ENCODE assay signal across 20 cellular contexts in genomic region chr9:88766778-88767503, GRCh38.
DNase-seq lines count a peak whose midpoint lies in the region; ATAC-seq, FAIRE-seq and TF ChIP-seq lines count a peak whose summit lies in the region.
"Had no signal": no experiment of that assay in that cellular context is flagged by ENCODE, and none has a peak within 500 bp of the region (broad histone marks: within the 10 kb centered on the region; RNA-seq: fewer than 3 reads in every experiment).

No MANE protein-coding gene starts in this region.

- no peak overlapping the region for H3K18ac ChIP-seq in trophoblast cell (ENCODE audit: low read length)

- H2AK5ac ChIP-seq in trophoblast cell (ENCODE audit: low read length), result no peak overlapping the region

- H3K9ac ChIP-seq in astrocyte (ENCODE audit: low read length), result peak overlapping the region; percentile 33
- no peak overlapping the region for H3K9ac ChIP-seq in trophoblast cell (ENCODE audit: low read length)

- ATAC-seq in A549 (peak in 1 of 2 experiments; percentile 70; a peak in 3 of 6 replicates), GM19023 (IDR thresholded peaks at IDR 0.05; ENCODE audit: unreplicated experiment) (no peak), WTC11 (no peak)
- ATAC-seq: Panc1; stimulated activated naive B cell treated with anti-CD40 and anti-IgM and Interleukin-4, amounts not matched to agents 10 μg/mL and 1 μg/mL and 100 μg/mL, for 72 hours; T-helper 17 cell had no signal

- H4K20me1 ChIP-seq in astrocyte (ENCODE audit: insufficient read depth, low read length), result no peaks in the 10 kb centered on the region

- peak overlapping the region; percentile 56 to 64 for H3K27ac ChIP-seq in A549
- H3K27ac ChIP-seq in astrocyte (ENCODE audit: low read depth, low read length), result peak overlapping the region; percentile 76
- H3K27ac ChIP-seq in trophoblast cell (ENCODE audit: low read depth, low read length), result no peak overlapping the region
- H3K27ac ChIP-seq: esophagus squamous epithelium, HL-60, uterus had no signal

- H3K4me3 ChIP-seq in A549 (no peak overlapping the region), astrocyte (ENCODE audit: insufficient read depth, low read depth, low read length) (no peak overlapping the region), fibroblast of villous mesenchyme (ENCODE audit: low read depth, low read length) (no peak overlapping the region), trophoblast cell (ENCODE audit: low read depth, low read length) (no peak overlapping the region)
- H3K4me3 ChIP-seq: esophagus squamous epithelium, uterus had no signal

- no peak for TF ChIP-seq POLR2A in A549 (IDR thresholded peaks at IDR 0.05; ENCODE audit: low read length)

- H3K4me3 Mint-ChIP-seq in HFFc6 (peak overlapping the region; percentile 75), astrocyte (ENCODE audit: unreplicated experiment) (no peak overlapping the region), WTC11 (no peak overlapping the region)
- H3K4me3 Mint-ChIP-seq: activated naive CD8-positive, alpha-beta T cell; stimulated activated naive B cell treated with anti-CD40 and anti-IgM and Interleukin-4, amounts not matched to agents 10 μg/mL and 1 μg/mL and 100 μg/mL, for 72 hours; T-helper 17 cell had no signal

- no peak overlapping the region for H2BK120ac ChIP-seq in trophoblast cell (ENCODE audit: insufficient read depth, low read length, poor library complexity)

- H3K4me2 ChIP-seq in A549 (peak overlapping the region; percentile 52), astrocyte (ENCODE audit: low read length) (peak overlapping the region; percentile 53), trophoblast cell (ENCODE audit: low read length) (no peak overlapping the region)

- no peak for TF ChIP-seq RAD21 in A549 (conservative IDR thresholded peaks at IDR 0.05 in 1 of 2, IDR thresholded peaks at IDR 0.05 in 1 of 2)

- DNase-seq in A549 (ENCODE audit: low read depth in 1 of 2, low spot score in 1 of 2) (peak in 1 of 2 experiments; percentile 38), HFFc6 (peak; percentile 55), astrocyte (ENCODE audit: low read depth) (peak; percentile 88), fibroblast of villous mesenchyme (ENCODE audit: low read depth) (peak; percentile 85), trophoblast cell (no peak), DMS53 (lab: John Stamatoyannopoulos, UW) (no peak), WTC11 (ENCODE audit: low spot score) (no peak)
- DNase-seq: activated CD4-positive, CD25-positive, alpha-beta regulatory T cell treated with anti-CD3 and anti-CD28 coated beads, Interleukin-2, amount 50 U/mL, for 72 hours; activated T-cell treated with anti-CD3 and anti-CD28 coated beads for 4 hours; COR-L47; esophagus squamous epithelium; NCI-H1694 treated with DMSO at 0.1 percent for 48 hours; NCI-H510A treated with DMSO at 0.1 percent for 48 hours; stimulated activated naive B cell treated with anti-CD40 and anti-IgM and Interleukin-4, amounts not matched to agents 10 μg/mL and 1 μg/mL and 100 μg/mL, for 72 hours; T-helper 17 cell; uterus had no signal

- no peaks in the 10 kb centered on the region for H3K27me3 ChIP-seq in astrocyte (ENCODE audit: insufficient read depth, low read length)
- H3K27me3 ChIP-seq in trophoblast cell (ENCODE audit: insufficient read depth, low read length), result no peaks in the 10 kb centered on the region
- H3K27me3 ChIP-seq: esophagus squamous epithelium, uterus had no signal

- H3K79me2 ChIP-seq in astrocyte (ENCODE audit: insufficient read depth, low read length) (no peaks in the 10 kb centered on the region), trophoblast cell (ENCODE audit: control insufficient read depth, insufficient read depth, low read length, poor library complexity) (no peaks in the 10 kb centered on the region)

- no peak overlapping the region for H2BK5ac ChIP-seq in trophoblast cell (ENCODE audit: low read depth, low read length, poor library complexity)

- 10% methylated on average over 4 of the region's 4 CpGs for WGBS in A549 (ENCODE audit: missing lambda C conversion rate)
- WGBS in trophoblast cell (ENCODE audit: extremely low coverage, insufficient coverage, insufficient read length), result 100% methylated on average over 2 of the region's 4 CpGs

- H3K4ac ChIP-seq in trophoblast cell (ENCODE audit: low read depth, low read length), result no peak overlapping the region

- H3K27ac Mint-ChIP-seq in HFFc6 (peak overlapping the region; percentile 83), astrocyte (ENCODE audit: unreplicated experiment) (peak overlapping the region; percentile 90), WTC11 (no peak overlapping the region)
- H3K27ac Mint-ChIP-seq: activated naive CD8-positive, alpha-beta T cell; stimulated activated naive B cell treated with anti-CD40 and anti-IgM and Interleukin-4, amounts not matched to agents 10 μg/mL and 1 μg/mL and 100 μg/mL, for 72 hours; T-helper 17 cell had no signal

- H3K4me1 ChIP-seq in A549 (peaks cover 26% of the 10 kb centered on the region), astrocyte (ENCODE audit: insufficient read depth, low read length) (peaks cover 17% of the 10 kb centered on the region), trophoblast cell (ENCODE audit: control insufficient read depth in 1 of 2, insufficient read depth in 2 of 2, low read length in 2 of 2) (no peaks in the 10 kb centered on the region)
- H3K4me1 ChIP-seq: esophagus squamous epithelium, uterus had no signal

- H3K23ac ChIP-seq in trophoblast cell (ENCODE audit: low read length), result no peak overlapping the region

- H3K36me3 ChIP-seq in astrocyte (ENCODE audit: insufficient read depth, low read length), result no peaks in the 10 kb centered on the region
- no peaks in the 10 kb centered on the region for H3K36me3 ChIP-seq in trophoblast cell (ENCODE audit: control insufficient read depth in 1 of 2, insufficient read depth in 2 of 2, low read length in 2 of 2)
- H3K36me3 ChIP-seq: esophagus squamous epithelium, uterus had no signal

- H3K36me3 Mint-ChIP-seq in HFFc6 (ENCODE audit: low read depth), result no peaks in the 10 kb centered on the region
- no peaks in the 10 kb centered on the region for H3K36me3 Mint-ChIP-seq in astrocyte (ENCODE audit: low read depth, unreplicated experiment)
- H3K36me3 Mint-ChIP-seq in WTC11, result no peaks in the 10 kb centered on the region
- H3K36me3 Mint-ChIP-seq: activated naive CD8-positive, alpha-beta T cell; stimulated activated naive B cell treated with anti-CD40 and anti-IgM and Interleukin-4, amounts not matched to agents 10 μg/mL and 1 μg/mL and 100 μg/mL, for 72 hours had no signal

- H3K14ac ChIP-seq in trophoblast cell (ENCODE audit: low read length), result no peak overlapping the region

- FAIRE-seq in A549 (lab: Jason Lieb, UNC), result peak; percentile 7
- FAIRE-seq in astrocyte (lab: Jason Lieb, UNC), result peak; percentile 95

- TF ChIP-seq CTCF in A549 (IDR thresholded peaks at IDR 0.05) (no peak), HFFc6 (IDR thresholded peaks at IDR 0.05) (no peak), astrocyte (IDR thresholded peaks at IDR 0.05; ENCODE audit: insufficient read depth, low read depth, low read length) (no peak), fibroblast of villous mesenchyme (IDR thresholded peaks at IDR 0.05; ENCODE audit: insufficient read depth, low read depth, low read length) (no peak), WTC11 (IDR thresholded peaks at IDR 0.05) (no peak)

- no peaks in the 10 kb centered on the region for H3K79me1 ChIP-seq in trophoblast cell (ENCODE audit: low read length)

- no peaks in the 10 kb centered on the region for H3K9me3 Mint-ChIP-seq in HFFc6
- H3K9me3 Mint-ChIP-seq in astrocyte (ENCODE audit: unreplicated experiment), result no peaks in the 10 kb centered on the region
- H3K9me3 Mint-ChIP-seq in WTC11, result no peaks in the 10 kb centered on the region
- H3K9me3 Mint-ChIP-seq: stimulated activated naive B cell treated with anti-CD40 and anti-IgM and Interleukin-4, amounts not matched to agents 10 μg/mL and 1 μg/mL and 100 μg/mL, for 72 hours had no signal

- H3K27me3 Mint-ChIP-seq in HFFc6 (ENCODE audit: insufficient read depth) (peaks cover 1% of the 10 kb centered on the region; the same call in 1 of the 2 replicates), astrocyte (ENCODE audit: low read depth, unreplicated experiment) (no peaks in the 10 kb centered on the region), WTC11 (ENCODE audit: low read depth) (no peaks in the 10 kb centered on the region)

- H4K12ac ChIP-seq in trophoblast cell (ENCODE audit: low read depth, low read length), result no peak overlapping the region

- POLR2A ChIA-PET in A549 (lab: Yijun Ruan, JAX), result no interaction called here
- POLR2A ChIA-PET in WTC11 (lab: Charles Lee), result interaction anchor here (0.6 kb wide), 1 partner anchor 96 kb away, joined by 4 read pairs; no protein-coding TSS in a partner anchor

- H2AFZ ChIP-seq in astrocyte (ENCODE audit: low read depth, low read length) (no peak overlapping the region), trophoblast cell (ENCODE audit: insufficient read depth, low read length, poor library complexity) (no peak overlapping the region)

- no peak overlapping the region for H4K91ac ChIP-seq in trophoblast cell (ENCODE audit: low read depth, low read length)

- H3K9me3 ChIP-seq in A549 (peaks cover 12% of the 10 kb centered on the region; the same call in 1 of the 3 replicates), astrocyte (ENCODE audit: insufficient read depth, low read depth, low read length) (no peaks in the 10 kb centered on the region), trophoblast cell (ENCODE audit: insufficient read depth, low read depth, low read length) (no peaks in the 10 kb centered on the region)
- H3K9me3 ChIP-seq: esophagus squamous epithelium, uterus had no signal

- CTCF ChIA-PET in A549 (lab: Yijun Ruan, JAX), result no interaction called here
- CTCF ChIA-PET in WTC11 (lab: Charles Lee), result no interaction called here

- H4K8ac ChIP-seq in trophoblast cell (ENCODE audit: low read depth, low read length), result no peak overlapping the region

- no peak for TF ChIP-seq EP300 in A549 (IDR thresholded peaks at IDR 0.05)

- H3K4me1 Mint-ChIP-seq in HFFc6 (ENCODE audit: low read depth) (peaks cover 74% of the 10 kb centered on the region), astrocyte (ENCODE audit: low read depth, unreplicated experiment) (peaks cover 39% of the 10 kb centered on the region), WTC11 (no peaks in the 10 kb centered on the region)
- H3K4me1 Mint-ChIP-seq: stimulated activated naive B cell treated with anti-CD40 and anti-IgM and Interleukin-4, amounts not matched to agents 10 μg/mL and 1 μg/mL and 100 μg/mL, for 72 hours; T-helper 17 cell had no signal

- no peak overlapping the region for H2BK12ac ChIP-seq in trophoblast cell (ENCODE audit: low read length)

TF ChIP-seq in WTC11, 78 proteins besides CTCF, POLR2A, EP300 and RAD21 (continues in another document):
- TF ChIP-seq GRHL2 (CRISPR knock-in tag; IDR thresholded peaks at IDR 0.05; ENCODE audit: insufficient replicate concordance, severe bottlenecking) (no peak), ZNF263 (CRISPR knock-in tag; IDR thresholded peaks at IDR 0.05; ENCODE audit: low read depth) (no peak), TCF7 (CRISPR knock-in tag; IDR thresholded peaks at IDR 0.05; ENCODE audit: low read depth) (no peak), SOX15 (CRISPR knock-in tag; IDR thresholded peaks at IDR 0.05) (no peak), ZNF671 (CRISPR knock-in tag; IDR thresholded peaks at IDR 0.05) (no peak), TP53 (CRISPR knock-in tag; IDR thresholded peaks at IDR 0.05) (no peak)

Comparison
In these comparisons a context has a peak if more than half of its experiments do, and no peak if none do; other contexts are left out.
1. DNase-seq: peak in HFFc6 (single experiment), astrocyte (single experiment) and fibroblast of villous mesenchyme (single experiment); none in trophoblast cell (0 of 2), DMS53 (single experiment) and WTC11 (single experiment).